7 cellular contexts compared by ENCODE assay signal in genomic region chr17:68870427-68870826, GRCh38.
"Had no signal": no experiment of that assay in that cellular context is flagged by ENCODE, and none has a peak within 500 bp of the region (broad histone marks: within the 10 kb centered on the region; RNA-seq: fewer than 3 reads in every experiment).

No MANE protein-coding gene starts in this region.

- FAIRE-seq: H1, H54, HTR-8/SVneo had no signal

- DNase-seq: H9, HCEC 1CT, KBM-7 had no signal

- H2AFZ ChIP-seq: GM23338 had no signal

- ATAC-seq: GM23338 had no signal

- H3K4me2 ChIP-seq: GM23338 had no signal

- H3K4me3 ChIP-seq: GM23338 had no signal
